25 cellular contexts compared by ENCODE assay signal in genomic region chr1:4613606-4614370, GRCh38. TPM values are rescaled to one million over a fixed set of nuclear protein-coding genes. Genes with fewer than 3 reads are reported as not detected.
"Had no signal": no experiment of that assay in that cellular context is flagged by ENCODE, and none has a peak within 500 bp of the region (broad histone marks: within the 10 kb centered on the region; RNA-seq: fewer than 3 reads in every experiment).

No MANE protein-coding gene starts in this region.

- H3K4me1 Mint-ChIP-seq: immature natural killer cell; naive thymus-derived CD4-positive, alpha-beta T cell; stimulated activated effector memory CD8-positive, alpha-beta T cell treated with anti-CD3 and anti-CD28 coated beads, Interleukin-12 subunit alpha, Interleukin-12 subunit beta, amount 100 ng/mL, for 72 hours had no signal

- H3K36me3 Mint-ChIP-seq: stimulated activated effector memory CD8-positive, alpha-beta T cell treated with anti-CD3 and anti-CD28 coated beads, Interleukin-12 subunit alpha, Interleukin-12 subunit beta, amount 100 ng/mL, for 72 hours had no signal

- ATAC-seq: left lobe of liver; naive thymus-derived CD4-positive, alpha-beta T cell; psoas muscle; right cardiac atrium; stimulated activated effector memory CD8-positive, alpha-beta T cell treated with anti-CD3 and anti-CD28 coated beads, Interleukin-12 subunit alpha, Interleukin-12 subunit beta, amount 100 ng/mL, for 72 hours had no signal

- H3K27me3 ChIP-seq: sigmoid colon, tibial nerve, upper lobe of left lung, uterus had no signal

- H3K9me3 ChIP-seq: psoas muscle, thoracic aorta had no signal

- H3K4me3 Mint-ChIP-seq: immature natural killer cell; naive thymus-derived CD4-positive, alpha-beta T cell; stimulated activated effector memory CD8-positive, alpha-beta T cell treated with anti-CD3 and anti-CD28 coated beads, Interleukin-12 subunit alpha, Interleukin-12 subunit beta, amount 100 ng/mL, for 72 hours had no signal

- H3K27ac Mint-ChIP-seq: immature natural killer cell; naive thymus-derived CD4-positive, alpha-beta T cell; stimulated activated effector memory CD8-positive, alpha-beta T cell treated with anti-CD3 and anti-CD28 coated beads, Interleukin-12 subunit alpha, Interleukin-12 subunit beta, amount 100 ng/mL, for 72 hours had no signal

- DNase-seq: cerebellar nuclear complex; dorsolateral prefrontal cortex; effector CD4-positive, alpha-beta T cell; hypothalamus; immature natural killer cell; mesendoderm; midbrain; naive thymus-derived CD4-positive, alpha-beta T cell; right cardiac atrium; sigmoid colon; stimulated activated CD4-positive, alpha-beta T cell treated with anti-CD3 and anti-CD28 coated beads, Interleukin-2, amount 100 ng/mL, for 24 hours; stimulated activated CD4-positive, alpha-beta T cell treated with anti-CD3 and anti-CD28 coated beads, Interleukin-4, amount 100 ng/mL, for 24 hours; stimulated activated naive CD4-positive, alpha-beta T cell treated with Interleukin-2 at 50 U/mL for 16 hours; stomach; upper lobe of left lung; uterus had no signal

- H3K4me1 ChIP-seq: psoas muscle, sigmoid colon, stomach, tibial nerve, upper lobe of left lung, uterus had no signal

- FAIRE-seq: colon, frontal cortex, keratinocyte had no signal

- H3K27ac ChIP-seq: dorsolateral prefrontal cortex, psoas muscle, sigmoid colon, stomach, thoracic aorta, tibial nerve, upper lobe of left lung, uterus had no signal

- H3K36me3 ChIP-seq: sigmoid colon, stomach, thoracic aorta, tibial nerve, upper lobe of left lung, uterus had no signal

- H3K4me3 ChIP-seq: dorsolateral prefrontal cortex, psoas muscle, sigmoid colon, stomach, thoracic aorta, tibial nerve, upper lobe of left lung, uterus had no signal

RNA-seq across cellular contexts. Expression of gene AJAP1, which starts 40.6 kb away (rescaled TPM):
- total RNA-seq: lung microvascular endothelial cell had no signal
- polyA plus RNA-seq: immature natural killer cell had no signal
